Comparison of ENCODE assay signal across 1 cellular context in genomic region chr16:57664662-57665025, GRCh38.
TF ChIP-seq lines count a peak whose summit lies in the region.

No MANE protein-coding gene starts in this region.

TF ChIP-seq in GM12878, 131 proteins besides CTCF, POLR2A, EP300 and RAD21:
- TF ChIP-seq PAX5 (IDR thresholded peaks at IDR 0.05; ENCODE audit: borderline replicate concordance, low read depth, low read length) (no peak), HDAC6 (IDR thresholded peaks at IDR 0.05; ENCODE audit: unreplicated experiment) (no peak), NR2C1 (IDR thresholded peaks at IDR 0.05) (no peak), MYB (IDR thresholded peaks at IDR 0.05; ENCODE audit: borderline replicate concordance, low read depth, low read length) (no peak), RBBP5 (conservative IDR thresholded peaks at IDR 0.05) (no peak), NR2F1 (conservative IDR thresholded peaks at IDR 0.05) (no peak), SMAD5 (IDR thresholded peaks at IDR 0.05; ENCODE audit: low read depth) (no peak), HDGF (IDR thresholded peaks at IDR 0.05) (no peak), IKZF1 (conservative IDR thresholded peaks at IDR 0.05) (no peak), SREBF1 (IDR thresholded peaks at IDR 0.05; ENCODE audit: low read length) (no peak), GABPA (IDR thresholded peaks at IDR 0.05; ENCODE audit: low read depth) (no peak), MTA3 (IDR thresholded peaks at IDR 0.05; ENCODE audit: borderline replicate concordance, low read length) (no peak), MEF2A (IDR thresholded peaks at IDR 0.05; ENCODE audit: insufficient read depth, low read depth, low read length) (no peak), MEF2B (IDR thresholded peaks at IDR 0.05; ENCODE audit: partially characterized antibody, poor library complexity, severe bottlenecking) (no peak)
- TF ChIP-seq, protein P1, sequence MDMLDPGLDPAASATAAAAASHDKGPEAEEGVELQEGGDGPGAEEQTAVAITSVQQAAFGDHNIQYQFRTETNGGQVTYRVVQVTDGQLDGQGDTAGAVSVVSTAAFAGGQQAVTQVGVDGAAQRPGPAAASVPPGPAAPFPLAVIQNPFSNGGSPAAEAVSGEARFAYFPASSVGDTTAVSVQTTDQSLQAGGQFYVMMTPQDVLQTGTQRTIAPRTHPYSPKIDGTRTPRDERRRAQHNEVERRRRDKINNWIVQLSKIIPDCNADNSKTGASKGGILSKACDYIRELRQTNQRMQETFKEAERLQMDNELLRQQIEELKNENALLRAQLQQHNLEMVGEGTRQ (IDR thresholded peaks at IDR 0.05; ENCODE audit: borderline replicate concordance, low read depth, low read length): no peak
